Comparison of ENCODE assay signal across 8 cellular contexts in the genomic region with DNA sequence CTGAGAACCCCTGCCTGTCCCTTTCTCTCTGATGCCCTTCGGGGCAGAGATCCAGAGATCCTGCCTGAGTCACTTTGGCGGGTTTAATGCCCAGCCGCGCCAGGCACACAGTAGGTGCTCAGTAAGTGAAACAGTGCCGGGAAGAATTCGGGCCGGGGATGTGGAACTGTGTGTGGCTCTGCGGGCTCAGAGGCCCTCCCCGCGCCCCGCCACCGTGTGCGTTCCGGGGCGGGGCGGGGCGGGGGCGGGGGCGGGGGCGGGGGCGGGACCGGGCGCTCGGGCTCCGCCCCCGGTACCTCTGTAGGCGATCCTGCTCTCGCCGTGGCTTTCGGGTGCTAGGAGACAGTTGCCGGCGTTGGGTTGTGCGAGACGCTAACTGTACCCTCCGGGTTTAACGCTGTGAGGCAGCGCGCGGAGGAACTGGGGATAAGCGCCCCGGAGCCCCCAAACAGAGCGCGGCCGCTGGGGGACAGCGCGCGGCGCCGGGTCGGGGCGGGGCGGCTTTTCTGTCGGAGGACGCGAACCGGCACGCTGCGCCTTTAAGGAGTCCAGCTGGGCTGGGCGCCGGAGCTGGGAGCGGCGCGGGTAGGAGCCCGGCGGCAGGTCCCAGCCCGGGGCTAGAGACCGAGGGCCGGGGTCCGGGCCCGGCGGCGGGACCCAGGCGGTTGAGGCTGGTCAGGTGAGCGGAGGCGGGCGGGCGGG. TPM values are rescaled to one million over a fixed set of nuclear protein-coding genes. Genes with fewer than 3 reads are reported as not detected.
DNase-seq lines count a peak whose midpoint lies in the region; ATAC-seq and TF ChIP-seq lines count a peak whose summit lies in the region.

TSS of gene ABHD6 (plus strand) at position 555 of the 702 bp plus-strand sequence. CDS start 18,795 bp downstream, outside the sequence.

- H3K4me3 ChIP-seq in epithelial cell of esophagus (ENCODE audit: low read length): peak within 1 kb of the TSS; percentile 81

- DNase-seq in AML-193 (lab: John Stamatoyannopoulos, UW) (peak; percentile 70 to 74), NOMO-1 (lab: John Stamatoyannopoulos, UW; ENCODE audit: unreplicated experiment in 2 of 2) (peak; percentile 61 to 65), epithelial cell of esophagus (ENCODE audit: low read depth) (peak; percentile 73), mucosa of gallbladder (ENCODE audit: low spot score) (peak; percentile 75)
- peak; percentile 95 for DNase-seq in activated CD8-positive, alpha-beta memory T cell treated with anti-CD3 and anti-CD28 coated beads, Interleukin-2, amount 50 U/mL, for 48 hours
- DNase-seq in stimulated activated CD8-positive, alpha-beta memory T cell treated with anti-CD3 and anti-CD28 coated beads, Interleukin-4, amount 100 ng/mL, for 48 hours: peak; percentile 90

- ATAC-seq in GM18907 (IDR thresholded peaks at IDR 0.05; ENCODE audit: unreplicated experiment) (peak; percentile 80), HG03135 (IDR thresholded peaks at IDR 0.05; ENCODE audit: unreplicated experiment) (peak; percentile 74)

- no peak for TF ChIP-seq CTCF in epithelial cell of esophagus (IDR thresholded peaks at IDR 0.05; ENCODE audit: insufficient read depth, low read depth, low read length, missing control alignments)

RNA-seq across cellular contexts. Expression of gene ABHD6, which starts in this region (rescaled TPM):
- 23.4 TPM for total RNA-seq in mucosa of gallbladder

Comparison
In these comparisons a context has a peak if more than half of its experiments do, and no peak if none do; other contexts are left out.
1. Peak in every context shown above with its lines: DNase-seq, ATAC-seq and H3K4me3 ChIP-seq.